Comparison of ENCODE assay signal across 9 cellular contexts in genomic region chr4:152663203-152664066, GRCh38. TPM values are rescaled to one million over a fixed set of nuclear protein-coding genes. Genes with fewer than 3 reads are reported as not detected.
DNase-seq lines count a peak whose midpoint lies in the region; ATAC-seq, FAIRE-seq and TF ChIP-seq lines count a peak whose summit lies in the region.
"Had no signal": no experiment of that assay in that cellular context is flagged by ENCODE, and none has a peak within 500 bp of the region (broad histone marks: within the 10 kb centered on the region; RNA-seq: fewer than 3 reads in every experiment).

No MANE protein-coding gene starts in this region.

- H3K27me3 ChIP-seq in small intestine (ENCODE audit: control insufficient read depth in 2 of 2, insufficient read depth in 2 of 2, low read length in 2 of 2), result no peaks in the 10 kb centered on the region

- POLR2A ChIA-PET in WTC11 (lab: Charles Lee), result no interaction called here

- DNase-seq in SIG-M5 treated with dmso at 0.1 percent for 504 hours (lab: John Stamatoyannopoulos, UW; ENCODE audit: unreplicated experiment), result peak; percentile 90
- no peak for DNase-seq in small intestine
- DNase-seq in NCI-H524 treated with DMSO at 0.1 percent for 48 hours (lab: John Stamatoyannopoulos, UW), result no peak
- DNase-seq in WTC11 (ENCODE audit: low spot score), result no peak
- no peak for DNase-seq in coronary artery (ENCODE audit: low spot score)

- CTCF ChIA-PET in WTC11 (lab: Charles Lee), result no interaction called here

- H3K9me3 Mint-ChIP-seq in WTC11, result peaks cover 12% of the 10 kb centered on the region

- H3K4me1 Mint-ChIP-seq in WTC11, result peaks cover 24% of the 10 kb centered on the region

- H3K27ac ChIP-seq in small intestine (ENCODE audit: low read depth in 1 of 2, low read length in 1 of 2) (peak overlapping the region; percentile 30 to 81), coronary artery (no peak overlapping the region)
- H3K27ac ChIP-seq: KMS-11 had no signal

- H3K27me3 Mint-ChIP-seq in WTC11 (ENCODE audit: low read depth), result no peaks in the 10 kb centered on the region
- H3K27me3 Mint-ChIP-seq: activated naive CD8-positive, alpha-beta T cell had no signal

- H3K36me3 ChIP-seq in small intestine (ENCODE audit: control insufficient read depth in 2 of 2, insufficient read depth in 2 of 2, low read length in 2 of 2), result no peaks in the 10 kb centered on the region

- ATAC-seq in GM19043 (IDR thresholded peaks at IDR 0.05; ENCODE audit: low read depth, unreplicated experiment) (peak; percentile 54), HG02981 (IDR thresholded peaks at IDR 0.05; ENCODE audit: unreplicated experiment) (peak; percentile 58), WTC11 (no peak)

- H3K4me3 ChIP-seq in small intestine (ENCODE audit: low read depth in 1 of 2, low read length in 2 of 2), result no peak overlapping the region
- H3K4me3 ChIP-seq in coronary artery, result no peak overlapping the region

- H3K36me3 Mint-ChIP-seq in WTC11, result peaks cover 4% of the 10 kb centered on the region

- H3K27ac Mint-ChIP-seq in WTC11, result no peak overlapping the region
- H3K27ac Mint-ChIP-seq: activated naive CD8-positive, alpha-beta T cell had no signal

- FAIRE-seq in small intestine (lab: Jason Lieb, UNC), result no peak

- peaks cover 2 to 5% of the 10 kb centered on the region in 2 donors for H3K4me1 ChIP-seq in small intestine (ENCODE audit: control insufficient read depth in 2 of 2, insufficient read depth in 1 of 2, low read depth in 1 of 2, low read length in 1 of 2)

- no peak overlapping the region for H3K4me3 Mint-ChIP-seq in WTC11
- H3K4me3 Mint-ChIP-seq: activated naive CD8-positive, alpha-beta T cell had no signal

- 73 to 81% (median 77%) methylated on average over 6 of the region's 6 CpGs for WGBS in small intestine, 3 donors

- H3K9me3 ChIP-seq in small intestine (ENCODE audit: control insufficient read depth, low read depth), result no peaks in the 10 kb centered on the region

- TF ChIP-seq CTCF in WTC11 (IDR thresholded peaks at IDR 0.05) (no peak), coronary artery (IDR thresholded peaks at IDR 0.05) (no peak)

TF ChIP-seq in WTC11, 78 proteins besides CTCF, POLR2A, EP300 and RAD21:
- TF ChIP-seq CREB1 (CRISPR knock-in tag; IDR thresholded peaks at IDR 0.05), result no peak
- TF ChIP-seq ZNF138 (CRISPR knock-in tag; conservative IDR thresholded peaks at IDR 0.05), result no peak
- no peak for TF ChIP-seq ESRRA (CRISPR knock-in tag; IDR thresholded peaks at IDR 0.05; ENCODE audit: borderline replicate concordance)
- TF ChIP-seq ZNF396 (CRISPR knock-in tag; IDR thresholded peaks at IDR 0.05; ENCODE audit: borderline replicate concordance), result no peak
- TF ChIP-seq NR2C2 (CRISPR knock-in tag; IDR thresholded peaks at IDR 0.05), result no peak
- TF ChIP-seq, protein P1, sequence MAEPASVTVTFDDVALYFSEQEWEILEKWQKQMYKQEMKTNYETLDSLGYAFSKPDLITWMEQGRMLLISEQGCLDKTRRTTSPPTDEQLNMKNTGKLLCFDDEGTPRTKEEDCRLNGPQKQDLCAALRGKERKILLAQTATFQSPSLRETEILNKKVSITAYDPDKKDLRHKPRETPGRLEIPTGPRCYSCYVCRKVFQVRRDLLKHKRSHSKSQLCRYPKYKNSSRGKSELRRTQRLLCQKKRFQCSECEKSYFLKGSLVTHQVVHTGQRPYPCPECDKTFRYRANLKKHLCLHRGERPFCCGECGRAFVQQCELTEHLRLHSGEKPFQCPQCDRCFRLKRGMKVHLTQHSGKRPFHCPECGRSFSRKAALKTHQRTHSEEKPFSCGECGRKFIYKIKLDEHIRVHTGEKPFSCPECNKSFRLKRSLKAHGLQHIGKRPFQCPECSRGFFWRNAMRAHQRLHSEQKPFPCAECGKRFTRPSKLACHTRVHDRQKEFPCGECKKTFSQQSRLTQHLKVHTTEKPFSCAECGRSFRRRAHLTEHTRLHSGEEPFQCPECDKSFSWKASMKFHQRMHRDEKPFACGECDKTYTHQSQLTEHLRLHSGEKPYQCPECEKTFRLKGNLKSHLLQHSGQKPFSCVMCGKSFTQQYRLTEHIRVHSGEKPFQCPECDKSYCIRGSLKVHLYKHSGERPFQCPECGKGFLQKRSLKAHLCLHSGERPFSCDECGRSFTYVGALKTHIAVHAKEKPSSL (CRISPR knock-in tag; conservative IDR thresholded peaks at IDR 0.05), result no peak
- TF ChIP-seq NFE2L1 (CRISPR knock-in tag; IDR thresholded peaks at IDR 0.05), result no peak
- TF ChIP-seq GRHL2 (CRISPR knock-in tag; IDR thresholded peaks at IDR 0.05; ENCODE audit: insufficient replicate concordance, severe bottlenecking), result no peak
- TF ChIP-seq JUN (CRISPR knock-in tag; IDR thresholded peaks at IDR 0.05), result no peak

RNA-seq across cellular contexts. Expression of gene TMEM154, which starts 16.4 kb away (rescaled TPM):
- 1 to 10 TPM in 1 of 3 donors, under 1 TPM in 2; under 0.01 to 3.8 (median 0.95) TPM for polyA plus RNA-seq in small intestine
- total RNA-seq in WTC11 (2021), result 1.7 to 2.1 TPM (median 1.9 TPM) in 3 replicates

Comparison
In these comparisons a context has a peak if more than half of its experiments do, and no peak if none do; other contexts are left out.
1. H3K27ac ChIP-seq: peak in small intestine (2 of 2); none in coronary artery (0 of 2).